1 cellular context compared by ENCODE assay signal in genomic region chr22:50439314-50440250, GRCh38.
TF ChIP-seq lines count a peak whose summit lies in the region.

No MANE protein-coding gene starts in this region.

TF ChIP-seq in K562, 482 proteins besides CTCF, POLR2A, EP300 and RAD21:
- TF ChIP-seq CBX8 (IDR thresholded peaks at IDR 0.05; ENCODE audit: borderline replicate concordance, extremely low read depth, low read depth, low read length, poor library complexity, severe bottlenecking) (no peak), POLR2G (IDR thresholded peaks at IDR 0.05; ENCODE audit: low read depth, low read length) (peak; percentile 46)
TF ChIP-seq in K562: peak in this region for 1.
